In the genomic region with DNA sequence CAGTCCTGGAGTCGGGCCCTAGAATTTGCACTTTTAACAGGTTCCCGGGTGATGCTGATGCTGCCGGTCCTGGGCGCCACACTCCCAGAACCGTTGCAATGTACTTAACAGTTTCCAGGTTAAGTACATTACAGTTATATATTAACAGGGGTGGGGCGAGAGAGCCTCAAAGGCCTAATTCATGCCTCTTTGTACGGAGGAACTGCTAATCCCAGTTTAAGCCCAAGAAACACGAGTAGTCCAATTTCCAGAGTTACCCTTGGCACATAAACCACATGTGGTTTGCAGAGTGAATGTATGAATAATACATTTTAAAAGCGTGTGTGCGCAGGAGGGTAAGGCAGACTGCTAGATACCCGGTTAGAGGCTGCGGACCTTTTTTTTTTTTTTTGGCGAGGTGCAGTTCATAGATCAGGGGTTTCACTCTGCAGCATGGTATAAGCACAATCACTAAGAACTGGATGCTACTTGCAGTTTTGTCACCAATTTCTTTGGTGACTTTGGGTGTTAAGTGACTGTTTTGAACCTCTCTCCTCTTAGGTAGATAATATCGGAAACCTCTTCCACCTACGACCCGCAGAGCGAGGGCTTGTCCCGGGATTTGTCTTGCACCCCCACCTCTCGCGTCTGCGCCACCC, we compare ENCODE assay signal across 8 cellular contexts. TPM values are rescaled to one million over a fixed set of nuclear protein-coding genes. Genes with fewer than 3 reads are reported as not detected.
DNase-seq lines count a peak whose midpoint lies in the region; ATAC-seq and TF ChIP-seq lines count a peak whose summit lies in the region.

No MANE protein-coding gene starts in this region.

- H3K27ac Mint-ChIP-seq in CD4-positive, alpha-beta T cell = no peak overlapping the region

- no peak overlapping the region for H3K27ac ChIP-seq in CD4-positive, alpha-beta T cell (ENCODE audit: low read depth, low read length)
- peak overlapping the region; percentile 94 for H3K27ac ChIP-seq in mesenchymal stem cell (ENCODE audit: low read length, poor library complexity, severe bottlenecking)

- H3K18ac ChIP-seq in mesenchymal stem cell (ENCODE audit: low read depth in 1 of 2, low read length in 2 of 2) = peak overlapping the region in 1 of 2 experiments; percentile 88

- H3K9ac ChIP-seq in NT2/D1 (ENCODE audit: insufficient read length, low read depth) = peak overlapping the region; percentile 98
- H3K9ac ChIP-seq in mesenchymal stem cell (ENCODE audit: low read length) = peak overlapping the region; percentile 96

- DNase-seq in CD4-positive, alpha-beta T cell = peak in 1 of 10 experiments; percentile 2
- no peak for DNase-seq in NT2/D1 (ENCODE audit: low read depth, low spot score)
- peak; percentile 25 for DNase-seq in dermis blood vessel endothelial cell
- peak; percentile 39 for DNase-seq in mesenchymal stem cell
- DNase-seq in UCSD-AML1 (lab: John Stamatoyannopoulos, UW; ENCODE audit: unreplicated experiment) = no peak
- no peak for DNase-seq in activated CD4-positive, alpha-beta T cell treated with anti-CD3 and anti-CD28 coated beads, Interleukin-2, amount 50 U/mL, for 1 hour

- H4K8ac ChIP-seq in mesenchymal stem cell (ENCODE audit: low read length) = no peak overlapping the region

- no peak overlapping the region for H2BK15ac ChIP-seq in mesenchymal stem cell (ENCODE audit: low read depth, poor library complexity, severe bottlenecking)

- H3K79me1 ChIP-seq in mesenchymal stem cell (replicated peaks; ENCODE audit: low read length, poor library complexity, severe bottlenecking) = peaks cover 4% of the 10 kb centered on the region

- no peak overlapping the region for H3K23ac ChIP-seq in mesenchymal stem cell (ENCODE audit: low read length in 2 of 2)

- no peaks in the 10 kb centered on the region for H3K27me3 Mint-ChIP-seq in CD4-positive, alpha-beta T cell

- H3K9me3 Mint-ChIP-seq in CD4-positive, alpha-beta T cell = no peaks in the 10 kb centered on the region

- no peak overlapping the region for H3K4ac ChIP-seq in mesenchymal stem cell (ENCODE audit: low read depth in 1 of 2, low read length in 2 of 2)

- no peak overlapping the region for H3K4me3 Mint-ChIP-seq in CD4-positive, alpha-beta T cell

- peak; percentile 62 for TF ChIP-seq CTCF in CD4-positive, alpha-beta T cell (IDR thresholded peaks at IDR 0.05)

- POLR2A ChIA-PET in CD4-positive, alpha-beta T cell (lab: Charles Lee) = no interaction called here

- no peak overlapping the region for H2AK5ac ChIP-seq in mesenchymal stem cell (ENCODE audit: low read length, severe bottlenecking)

- H3K9me3 ChIP-seq in CD4-positive, alpha-beta T cell (ENCODE audit: control insufficient read depth, low read length) = no peaks in the 10 kb centered on the region
- H3K9me3 ChIP-seq in NT2/D1 (ENCODE audit: insufficient read depth, low read length) (no peaks in the 10 kb centered on the region), mesenchymal stem cell (ENCODE audit: control insufficient read depth, low read length) (no peaks in the 10 kb centered on the region)

- H3K4me1 ChIP-seq in NT2/D1 (ENCODE audit: insufficient read depth, insufficient read length) (no peaks in the 10 kb centered on the region), mesenchymal stem cell (ENCODE audit: control insufficient read depth, insufficient read depth, low read depth, low read length) (peaks cover 2% of the 10 kb centered on the region)

- ATAC-seq in CD4-positive, alpha-beta T cell (ENCODE audit: poor library complexity) = peak; percentile 18
- peak; percentile 24 for ATAC-seq in GM18870 (IDR thresholded peaks at IDR 0.05; ENCODE audit: unreplicated experiment)
- ATAC-seq in HG03045 (IDR thresholded peaks at IDR 0.05; ENCODE audit: unreplicated experiment) = peak; percentile 24

- H3K36me3 Mint-ChIP-seq in CD4-positive, alpha-beta T cell (ENCODE audit: low read depth) = peaks cover 36% of the 10 kb centered on the region

- no peak overlapping the region for H3K14ac ChIP-seq in mesenchymal stem cell (ENCODE audit: low read length in 2 of 2)

- no peak overlapping the region for H2BK120ac ChIP-seq in mesenchymal stem cell (ENCODE audit: low read depth, low read length)

- peak overlapping the region; percentile 51 for H3K4me2 ChIP-seq in mesenchymal stem cell (ENCODE audit: low read length, poor library complexity, severe bottlenecking)

- no peak overlapping the region for H2BK12ac ChIP-seq in mesenchymal stem cell (ENCODE audit: low read length in 2 of 2)

- H3K4me3 ChIP-seq in NT2/D1 (ENCODE audit: insufficient read length, low read depth) = peak overlapping the region; percentile 98
- peak overlapping the region; percentile 93 to 98 for H3K4me3 ChIP-seq in mesenchymal stem cell (ENCODE audit: insufficient read depth in 1 of 2, low read depth in 1 of 2, low read length in 2 of 2)

- no peaks in the 10 kb centered on the region for H3K27me3 ChIP-seq in CD4-positive, alpha-beta T cell (ENCODE audit: control insufficient read depth, insufficient read depth, low read length)
- H3K27me3 ChIP-seq in NT2/D1 (ENCODE audit: insufficient read depth, insufficient read length) = no peaks in the 10 kb centered on the region
- H3K27me3 ChIP-seq in mesenchymal stem cell (ENCODE audit: control insufficient read depth in 1 of 2, insufficient read depth in 1 of 2, low read length in 2 of 2) = no peaks in the 10 kb centered on the region

- no peak overlapping the region for H2BK5ac ChIP-seq in mesenchymal stem cell (ENCODE audit: low read depth, low read length, poor library complexity, severe bottlenecking)

- CTCF ChIA-PET in CD4-positive, alpha-beta T cell (lab: Charles Lee) = no interaction called here

- no peak overlapping the region for H2AFZ ChIP-seq in mesenchymal stem cell (ENCODE audit: low read depth, low read length)

- peaks cover 5% of the 10 kb centered on the region for H3K4me1 Mint-ChIP-seq in CD4-positive, alpha-beta T cell (ENCODE audit: low read depth)

- under 1% methylated on average over 12 of the region's 21 CpGs for WGBS in mesenchymal stem cell

- H4K91ac ChIP-seq in mesenchymal stem cell (ENCODE audit: low read length) = no peak overlapping the region

- H3K36me3 ChIP-seq in NT2/D1 (ENCODE audit: insufficient read depth, insufficient read length, low read length) (peaks cover 49% of the 10 kb centered on the region), mesenchymal stem cell (ENCODE audit: control insufficient read depth in 1 of 2, insufficient read depth in 2 of 2, low read depth in 1 of 2, low read length in 2 of 2) (peaks cover 0 to 23% of the 10 kb centered on the region in 2 experiments)

- intact Hi-C loops in CD4-positive, alpha-beta T cell (cut with DNase I, micrococcal nuclease) = loop anchor here in 1 of 2 experiments (5.0 to 10.0 kb wide), 3 partner anchors 270 to 455 kb away; a partner anchor contains a TSS

RNA-seq across cellular contexts. Expression of a gene that starts 0.7 kb away (rescaled TPM):
- total RNA-seq in CD4-positive, alpha-beta T cell = 10 to 100 TPM; 24.1 to 30.3 TPM
- total RNA-seq in dermis blood vessel endothelial cell = 57.0 and 63.8 TPM in 2 replicates
- polyA plus RNA-seq in mesenchymal stem cell (2013, experiment 1 of 2) = 41.2 TPM
- 39.8 TPM for polyA plus RNA-seq in mesenchymal stem cell (2013, experiment 2 of 2)

RNA-seq across cellular contexts. Expression of a gene that starts 0.8 kb away (rescaled TPM):
- 1 to 10 TPM; 5.1 to 5.4 TPM for total RNA-seq in CD4-positive, alpha-beta T cell
- 8.7 and 9.9 TPM in 2 replicates for total RNA-seq in dermis blood vessel endothelial cell
- polyA plus RNA-seq in mesenchymal stem cell (2013, experiment 1 of 2) = 4.7 TPM
- polyA plus RNA-seq in mesenchymal stem cell (2013, experiment 2 of 2) = 5.6 TPM

Comparison
In these comparisons a context has a peak if more than half of its experiments do, and no peak if none do; other contexts are left out.
1. DNase-seq: peak in dermis blood vessel endothelial cell (single experiment) and mesenchymal stem cell (single experiment); none in NT2/D1 (single experiment), UCSD-AML1 (single experiment) and activated CD4-positive, alpha-beta T cell treated with anti-CD3 and anti-CD28 coated beads, Interleukin-2, amount 50 U/mL, for 1 hour (single experiment).
2. Peak in every context shown above with its lines, with median percentiles within 50 percentile points of each other: ATAC-seq.